In genomic region chr19:30738047-30738446, GRCh38 we compare ENCODE assay signal across 35 cellular contexts.
"Had no signal": no experiment of that assay in that cellular context is flagged by ENCODE, and none has a peak within 500 bp of the region (broad histone marks: within the 10 kb centered on the region; RNA-seq: fewer than 3 reads in every experiment).

No MANE protein-coding gene starts in this region.

- H3K9me3 ChIP-seq: MG63 had no signal

- H3K36me3 ChIP-seq: MG63 had no signal

- DNase-seq: Karpas-422, Kasumi-1, MG63, MV-4-11, NCI-H1048, NCI-H1092, NCI-H1092 treated with DMSO at 0.1 percent for 48 hours, NCI-H1105, NCI-H1105 treated with DMSO at 0.1 percent for 48 hours, NCI-H1417, NCI-H1417 treated with DMSO at 0.1 percent for 48 hours, NCI-H1436, NCI-H1436 treated with DMSO at 0.1 percent for 48 hours, NCI-H146, NCI-H1694, NCI-H1694 treated with DMSO at 0.1 percent for 48 hours, NCI-H187, NCI-H187 treated with DMSO at 0.1 percent for 48 hours, NCI-H1930, NCI-H2029, NCI-H2029 treated with DMSO at 0.1 percent for 48 hours, NCI-H2081, NCI-H2081 treated with DMSO at 0.1 percent for 48 hours, NCI-H2107, NCI-H2171, NCI-H2171 treated with DMSO at 0.1 percent for 48 hours, NCI-H2227 treated with DMSO at 0.1 percent for 48 hours, NCI-H226, NCI-H345, NCI-H446, NCI-H446 treated with DMSO at 0.1 percent for 48 hours, NCI-H510A, NCI-H510A treated with DMSO at 0.1 percent for 48 hours, NCI-H524, NCI-H524 treated with DMSO at 0.1 percent for 48 hours had no signal

- H3K4me3 ChIP-seq: MG63 had no signal
